ENCODE assay signal across 8 cellular contexts in genomic region chr14:77027538-77028383, GRCh38. TPM values are rescaled to one million over a fixed set of nuclear protein-coding genes. Genes with fewer than 3 reads are reported as not detected.
DNase-seq lines count a peak whose midpoint lies in the region; ATAC-seq and TF ChIP-seq lines count a peak whose summit lies in the region.

No MANE protein-coding gene starts in this region.

- 0 to 20% methylated on average over 3 to 16 of the region's 81 CpGs for WGBS in esophagus squamous epithelium, 2 donors

- peak overlapping the region; percentile 93 for H3K4me3 Mint-ChIP-seq in activated T-cell treated with anti-CD3 and anti-CD28 coated beads, Interleukin-2, amount 50 U/mL, for 4 hours
- H3K4me3 Mint-ChIP-seq in naive thymus-derived CD4-positive, alpha-beta T cell: peak overlapping the region; percentile 77 to 99 (median 98)

- POLR2A ChIA-PET in AG04450 (lab: Yijun Ruan, JAX): interaction anchor here (0.6 to 6.5 kb wide), 10 partner anchors 9 to 152 kb away, joined by 3 to 146 read pairs (median 6); no protein-coding TSS in a partner anchor
- POLR2A ChIA-PET in naive thymus-derived CD4-positive, alpha-beta T cell (lab: Charles Lee): interaction anchor here (0.6 to 10.6 kb wide), 21 partner anchors 9 to 293 kb away, joined by 3 to 240 read pairs (median 5); partner anchors contain the start of genes GSTZ1 and POMT2

- peak; percentile 27 for TF ChIP-seq CTCF in AG04450 (IDR thresholded peaks at IDR 0.05; ENCODE audit: low read depth, low read length)
- no peak for TF ChIP-seq CTCF in esophagus squamous epithelium (IDR thresholded peaks at IDR 0.05)
- no peak for TF ChIP-seq CTCF in thoracic aorta (IDR thresholded peaks at IDR 0.05)

- H3K36me3 ChIP-seq in esophagus squamous epithelium (peaks cover 0 to 9% (median 5%) of the 10 kb centered on the region in 3 donors), thoracic aorta (no peaks in the 10 kb centered on the region)
- peaks cover 0 to 14% (median 0%) of the 10 kb centered on the region in 3 experiments for H3K36me3 ChIP-seq in naive thymus-derived CD4-positive, alpha-beta T cell (ENCODE audit: control insufficient read depth in 2 of 3, insufficient read depth in 3 of 3, low read length in 3 of 3)

- peak in 2 of 4 donors; percentile 34 to 38 for TF ChIP-seq POLR2A in esophagus squamous epithelium (IDR thresholded peaks at IDR 0.05)

- peak overlapping the region; percentile 94 for H3K4me3 ChIP-seq in AG04450 (ENCODE audit: low read depth, low read length)
- H3K4me3 ChIP-seq in esophagus squamous epithelium: peak overlapping the region; percentile 78 to 93 (median 82)
- H3K4me3 ChIP-seq in naive thymus-derived CD4-positive, alpha-beta T cell (ENCODE audit: low read length): peak overlapping the region; percentile 81
- H3K4me3 ChIP-seq in thoracic aorta: peak overlapping the region; percentile 78

- peak; percentile 32 for ATAC-seq in GM18517 (IDR thresholded peaks at IDR 0.05; ENCODE audit: unreplicated experiment)
- ATAC-seq in HG02973 (IDR thresholded peaks at IDR 0.05; ENCODE audit: unreplicated experiment): peak; percentile 27
- peak; percentile 25 to 26 for ATAC-seq in activated T-cell treated with anti-CD3 and anti-CD28 coated beads, Interleukin-2, amount 50 U/mL, for 4 hours
- peak; percentile 34 for ATAC-seq in naive thymus-derived CD4-positive, alpha-beta T cell
- peak; percentile 27 for ATAC-seq in thoracic aorta (ENCODE audit: insufficient number of reproducible peaks, low FRiP score, low read depth)

- H3K27ac Mint-ChIP-seq in naive thymus-derived CD4-positive, alpha-beta T cell: peak overlapping the region; percentile 31 to 99 (median 86)

- no peaks in the 10 kb centered on the region for H3K27me3 ChIP-seq in AG04450 (ENCODE audit: control insufficient read depth, insufficient read depth, low read length)
- no peaks in the 10 kb centered on the region for H3K27me3 ChIP-seq in esophagus squamous epithelium
- no peaks in the 10 kb centered on the region for H3K27me3 ChIP-seq in naive thymus-derived CD4-positive, alpha-beta T cell (ENCODE audit: control insufficient read depth in 2 of 2, insufficient read depth in 2 of 2, low read length in 2 of 2)
- H3K27me3 ChIP-seq in thoracic aorta (replicated peaks; ENCODE audit: insufficient read depth): no peaks in the 10 kb centered on the region

- peaks cover 62% of the 10 kb centered on the region for H3K4me1 Mint-ChIP-seq in activated T-cell treated with anti-CD3 and anti-CD28 coated beads, Interleukin-2, amount 50 U/mL, for 4 hours (ENCODE audit: low read depth)
- peaks cover 36 to 71% (median 64%) of the 10 kb centered on the region in 7 donors for H3K4me1 Mint-ChIP-seq in naive thymus-derived CD4-positive, alpha-beta T cell

- DNase-seq in AG04450 (ENCODE audit: low read depth, low spot score) (no peak), NCI-H2227 (lab: John Stamatoyannopoulos, UW; ENCODE audit: unreplicated experiment) (peak; percentile 68), esophagus squamous epithelium (lab: John Stamatoyannopoulos, UW) (no peak), thoracic aorta (ENCODE audit: low spot score) (no peak)
- DNase-seq in activated T-cell treated with anti-CD3 and anti-CD28 coated beads, Interleukin-2, amount 50 U/mL, for 4 hours: peak; percentile 68
- DNase-seq in naive thymus-derived CD4-positive, alpha-beta T cell: peak; percentile 57 to 78 (median 74)

- peaks cover 7% of the 10 kb centered on the region for H3K36me3 Mint-ChIP-seq in activated T-cell treated with anti-CD3 and anti-CD28 coated beads, Interleukin-2, amount 50 U/mL, for 4 hours (ENCODE audit: insufficient read depth)
- H3K36me3 Mint-ChIP-seq in naive thymus-derived CD4-positive, alpha-beta T cell: peaks cover 0 to 24% (median 11%) of the 10 kb centered on the region in 5 donors

- no peaks in the 10 kb centered on the region for H3K27me3 Mint-ChIP-seq in activated T-cell treated with anti-CD3 and anti-CD28 coated beads, Interleukin-2, amount 50 U/mL, for 4 hours (ENCODE audit: low read depth)
- H3K27me3 Mint-ChIP-seq in naive thymus-derived CD4-positive, alpha-beta T cell: no peaks in the 10 kb centered on the region

- peaks cover 2% of the 10 kb centered on the region; the same call in 1 of the 2 replicates for H3K9me3 ChIP-seq in AG04450 (ENCODE audit: control insufficient read depth, insufficient read depth, low read length)
- H3K9me3 ChIP-seq in esophagus squamous epithelium: no peaks in the 10 kb centered on the region
- no peaks in the 10 kb centered on the region for H3K9me3 ChIP-seq in naive thymus-derived CD4-positive, alpha-beta T cell (ENCODE audit: control insufficient read depth in 2 of 3, low read length in 3 of 3)
- H3K9me3 ChIP-seq in thoracic aorta: no peaks in the 10 kb centered on the region

- intact Hi-C loops in esophagus squamous epithelium (cut with DNase I): loop anchor here (5.0 kb wide), 1 partner anchor 110 kb away; no protein-coding TSS in a partner anchor
- intact Hi-C loops in naive thymus-derived CD4-positive, alpha-beta T cell (cut with micrococcal nuclease): loop anchor here (1.0 to 5.0 kb wide), 13 partner anchors 13 to 1365 kb away; partner anchors contain the start of genes CIPC (in 2 of the 2), ERG28 (in 1 of the 2), GSTZ1 (in 1 of the 2) and SAMD15 (in 1 of the 2)

- peaks cover 62 to 85% (median 65%) of the 10 kb centered on the region in 3 donors for H3K4me1 ChIP-seq in esophagus squamous epithelium
- peaks cover 49 to 64% of the 10 kb centered on the region in 2 donors for H3K4me1 ChIP-seq in naive thymus-derived CD4-positive, alpha-beta T cell (ENCODE audit: control insufficient read depth in 2 of 2, insufficient read depth in 2 of 2, low read length in 2 of 2)
- peaks cover 50 to 73% of the 10 kb centered on the region in 2 donors for H3K4me1 ChIP-seq in thoracic aorta (ENCODE audit: control insufficient read depth in 1 of 2, low read depth in 2 of 2)

- H3K27ac ChIP-seq in AG04450 (ENCODE audit: low read depth, low read length) (peak overlapping the region; percentile 99), esophagus squamous epithelium (peak overlapping the region; percentile 99 to 100 (median 99)), thoracic aorta (peak overlapping the region; percentile 98 to 100)
- peak overlapping the region; percentile 98 for H3K27ac ChIP-seq in naive thymus-derived CD4-positive, alpha-beta T cell (ENCODE audit: low read depth, low read length)

- CTCF ChIA-PET in AG04450 (lab: Charles Lee): interaction anchor here (0.6 to 12.2 kb wide), 10 partner anchors 12 to 152 kb away, joined by 3 to 156 read pairs (median 6); no protein-coding TSS in a partner anchor
- CTCF ChIA-PET in naive thymus-derived CD4-positive, alpha-beta T cell (lab: Charles Lee): interaction anchor here (0.6 to 7.2 kb wide), 16 partner anchors 9 to 281 kb away, joined by 3 to 61 read pairs (median 4); no protein-coding TSS in a partner anchor

- H3K9me3 Mint-ChIP-seq in activated T-cell treated with anti-CD3 and anti-CD28 coated beads, Interleukin-2, amount 50 U/mL, for 4 hours: no peaks in the 10 kb centered on the region
- peaks cover 0 to 5% (median 0%) of the 10 kb centered on the region in 11 donors for H3K9me3 Mint-ChIP-seq in naive thymus-derived CD4-positive, alpha-beta T cell

RNA-seq across cellular contexts. Expression of gene IRF2BPL, which starts 0.7 kb away (rescaled TPM):
- 17.1 and 21.8 TPM in 2 replicates for polyA plus RNA-seq in AG04450 (2011; rRNA removed)
- polyA minus RNA-seq in AG04450 (2011; rRNA and poly(A)+ RNA removed): 19.4 and 19.6 TPM in 2 replicates
- total RNA-seq in activated T-cell treated with anti-CD3 and anti-CD28 coated beads, Interleukin-2, amount 50 U/mL, for 4 hours: 10 to 100 TPM; 29.5 to 37.1 (median 32.7) TPM
- 10 to 100 TPM; 15.8 to 28.8 (median 24.0) TPM for total RNA-seq in esophagus squamous epithelium
- 10 to 100 TPM; 30.2 to 45.2 (median 34.6) TPM for total RNA-seq in naive thymus-derived CD4-positive, alpha-beta T cell
- 1 to 10 TPM; 3.5 to 3.8 TPM for polyA plus RNA-seq in naive thymus-derived CD4-positive, alpha-beta T cell
- 10 to 100 TPM; 49.6 to 69.7 TPM for total RNA-seq in thoracic aorta

Comparison
In these comparisons a context has a peak if more than half of its experiments do, and no peak if none do; other contexts are left out.
1. DNase-seq: peak in NCI-H2227 (single experiment), activated T-cell treated with anti-CD3 and anti-CD28 coated beads, Interleukin-2, amount 50 U/mL, for 4 hours (single experiment) and naive thymus-derived CD4-positive, alpha-beta T cell (9 of 9); none in AG04450 (single experiment), esophagus squamous epithelium (single experiment) and thoracic aorta (single experiment).
2. Peak in every context shown above with its lines, with median percentiles within 50 percentile points of each other: H3K27ac ChIP-seq, H3K4me3 ChIP-seq and ATAC-seq.